29 cellular contexts compared by ENCODE assay signal in genomic region chr2:171315781-171316180, GRCh38.
A peak's percentile ranks its signal among the peaks of the same experiment; 100 is the strongest.
DNase-seq lines count a peak whose midpoint lies in the region; ATAC-seq and TF ChIP-seq lines count a peak whose summit lies in the region.
"Had no signal": no experiment of that assay in that cellular context is flagged by ENCODE, and none has a peak within 500 bp of the region (broad histone marks: within the 10 kb centered on the region; RNA-seq: fewer than 3 reads in every experiment).

No MANE protein-coding gene starts in this region.

- H3K9ac ChIP-seq in H9 (ENCODE audit: extremely low read depth, insufficient read length, low read length), result peak overlapping the region; percentile 26
- no peak overlapping the region for H3K9ac ChIP-seq in endodermal cell (ENCODE audit: extremely low read depth, low read length, poor library complexity, severe bottlenecking)
- H3K9ac ChIP-seq in neural progenitor cell, result no peak overlapping the region

- H3K56ac ChIP-seq in H9 (ENCODE audit: insufficient read length, low read depth, low read length), result no peak overlapping the region

- no peak for DNase-seq in H9
- DNase-seq in endodermal cell, result no peak
- no peak for DNase-seq in neural progenitor cell (ENCODE audit: low spot score)
- DNase-seq in cardiac septum (ENCODE audit: low spot score), result no peak
- DNase-seq in vagina (ENCODE audit: extremely low spot score in 2 of 2), result no peak
- DNase-seq: activated CD4-positive, alpha-beta T cell treated with anti-CD3 and anti-CD28 coated beads, Interleukin-2, amount 50 U/mL, for 1 hour; activated CD4-positive, CD25-positive, alpha-beta regulatory T cell; activated CD8-positive, alpha-beta memory T cell treated with anti-CD3 and anti-CD28 coated beads, Interleukin-2, amount 10 ng/mL, durations not matched to agents 7 days and 5 days; activated naive CD4-positive, alpha-beta T cell; AML-193; CD4-positive, alpha-beta T cell; effector CD4-positive, alpha-beta T cell; islet precursor cell; left ventricle myocardium inferior; NCI-H1048; NCI-H1694 treated with DMSO at 0.1 percent for 48 hours; NCI-H2171; NCI-H510A treated with DMSO at 0.1 percent for 48 hours; OCI-M1; stimulated activated naive CD8-positive, alpha-beta T cell treated with anti-CD3 and anti-CD28 coated beads, Interleukin-15, amount 100 ng/mL, for 72 hours; tibial artery had no signal

- peak overlapping the region; percentile 22 to 28; a peak in 3 of 5 replicates for H3K4me3 Mint-ChIP-seq in H9
- H3K4me3 Mint-ChIP-seq in endodermal cell, result peak overlapping the region; percentile 1
- no peak overlapping the region for H3K4me3 Mint-ChIP-seq in neural progenitor cell
- H3K4me3 Mint-ChIP-seq: activated CD8-positive, alpha-beta memory T cell treated with anti-CD3 and anti-CD28 coated beads, Interleukin-2, amount 10 ng/mL, durations not matched to agents 7 days and 5 days; CD4-positive, alpha-beta T cell; stimulated activated naive CD8-positive, alpha-beta T cell treated with anti-CD3 and anti-CD28 coated beads, Interleukin-15, amount 100 ng/mL, for 72 hours had no signal

- H2BK120ac ChIP-seq in H9 (ENCODE audit: low read depth, low read length, poor library complexity, severe bottlenecking), result peak overlapping the region; percentile 29

- no peak for ATAC-seq in HG03175 (IDR thresholded peaks at IDR 0.05; ENCODE audit: unreplicated experiment)
- no peak for ATAC-seq in HG02970 (IDR thresholded peaks at IDR 0.05; ENCODE audit: low FRiP score, unreplicated experiment)
- ATAC-seq: A549; activated CD8-positive, alpha-beta memory T cell treated with anti-CD3 and anti-CD28 coated beads, Interleukin-2, amount 10 ng/mL, durations not matched to agents 7 days and 5 days; stimulated activated naive CD8-positive, alpha-beta T cell treated with anti-CD3 and anti-CD28 coated beads, Interleukin-15, amount 100 ng/mL, for 72 hours had no signal

- H3K23ac ChIP-seq in H9 (ENCODE audit: insufficient read length, low read depth, low read length), result no peak overlapping the region

- H3K27me3 ChIP-seq in H9 (ENCODE audit: insufficient read depth, low read length) (no peaks in the 10 kb centered on the region), endodermal cell (ENCODE audit: control insufficient read depth, insufficient read depth, low read length, poor library complexity, severe bottlenecking) (peaks cover 29% of the 10 kb centered on the region), neural progenitor cell (no peaks in the 10 kb centered on the region), vagina (no peaks in the 10 kb centered on the region)
- H3K27me3 ChIP-seq: right atrium auricular region, SJSA1, tibial artery had no signal

- H3K4ac ChIP-seq in H9 (ENCODE audit: low read depth, low read length), result no peak overlapping the region; the same call in 1 of the 2 replicates

- H3K4me1 ChIP-seq in H9 (ENCODE audit: insufficient read depth, low read length) (peaks cover 19% of the 10 kb centered on the region), endodermal cell (ENCODE audit: control insufficient read depth, insufficient read depth, low read length) (peaks cover 20% of the 10 kb centered on the region), neural progenitor cell (peaks cover 57% of the 10 kb centered on the region), vagina (peaks cover 9% of the 10 kb centered on the region)
- H3K4me1 ChIP-seq: A549, SJSA1 had no signal

- peaks cover 69 to 70% of the 10 kb centered on the region in 2 experiments for H3K4me1 Mint-ChIP-seq in H9
- peaks cover 58% of the 10 kb centered on the region for H3K4me1 Mint-ChIP-seq in endodermal cell
- peaks cover 29% of the 10 kb centered on the region for H3K4me1 Mint-ChIP-seq in neural progenitor cell

- H3K27ac ChIP-seq in H9 (ENCODE audit: insufficient read length, low read depth, low read length), result peak overlapping the region; percentile 99
- peak overlapping the region; percentile 73 for H3K27ac ChIP-seq in VCaP
- H3K27ac ChIP-seq in endodermal cell (ENCODE audit: low read depth, low read length), result no peak overlapping the region
- H3K27ac ChIP-seq in neural progenitor cell, result no peak overlapping the region
- no peak overlapping the region for H3K27ac ChIP-seq in vagina
- H3K27ac ChIP-seq: A549, left ventricle myocardium inferior, right atrium auricular region, RWPE1, SJSA1, tibial artery had no signal

- H2BK12ac ChIP-seq in H9 (ENCODE audit: insufficient read length, low read depth, low read length), result peak overlapping the region; percentile 28

- no peak overlapping the region for H2BK15ac ChIP-seq in H9 (ENCODE audit: low read depth, low read length)

- H4K5ac ChIP-seq in H9 (ENCODE audit: insufficient read length, low read depth, low read length), result no peak overlapping the region

- H4K20me1 ChIP-seq in H9 (ENCODE audit: control insufficient read depth, insufficient read depth, insufficient read length) (no peaks in the 10 kb centered on the region), neural progenitor cell (ENCODE audit: low read depth) (peaks cover 18% of the 10 kb centered on the region)

- H3K18ac ChIP-seq in H9 (ENCODE audit: insufficient read length, low read depth, low read length), result peak overlapping the region; percentile 39

- H3F3A ChIP-seq in neural progenitor cell (ENCODE audit: low read depth), result peaks cover 57% of the 10 kb centered on the region

- H3K14ac ChIP-seq in H9 (ENCODE audit: insufficient read depth, low read length), result peak overlapping the region; percentile 8; the same call in 1 of the 2 replicates

- no peak for TF ChIP-seq CTCF in H9 (conservative IDR thresholded peaks at IDR 0.05)
- TF ChIP-seq CTCF in VCaP (conservative IDR thresholded peaks at IDR 0.05), result no peak
- TF ChIP-seq CTCF in endodermal cell (conservative IDR thresholded peaks at IDR 0.05), result no peak
- no peak for TF ChIP-seq CTCF in neural progenitor cell (IDR thresholded peaks at IDR 0.05)
- TF ChIP-seq CTCF in vagina (IDR thresholded peaks at IDR 0.05), result no peak

- H3K9me3 ChIP-seq in H9 (ENCODE audit: control insufficient read depth, low read depth, low read length), result peaks cover 15% of the 10 kb centered on the region
- peaks cover 26% of the 10 kb centered on the region for H3K9me3 ChIP-seq in endodermal cell (ENCODE audit: control insufficient read depth, low read length)
- peaks cover 7% of the 10 kb centered on the region for H3K9me3 ChIP-seq in neural progenitor cell (ENCODE audit: low read depth)
- peaks cover 4% of the 10 kb centered on the region for H3K9me3 ChIP-seq in vagina
- H3K9me3 ChIP-seq: SJSA1 had no signal

- no peak overlapping the region for H4K8ac ChIP-seq in H9 (replicated peaks; ENCODE audit: insufficient read length, low read depth, low read length)

- no peak overlapping the region for H2BK20ac ChIP-seq in H9 (ENCODE audit: low read depth, low read length, poor library complexity, severe bottlenecking)

- no peak overlapping the region for H2AFZ ChIP-seq in H9 (ENCODE audit: low read length)
- H2AFZ ChIP-seq in neural progenitor cell (replicated peaks), result no peak overlapping the region

- H3K27me3 Mint-ChIP-seq in H9 (ENCODE audit: low read depth) (peaks cover 3% of the 10 kb centered on the region; the same call in 1 of the 2 replicates), endodermal cell (ENCODE audit: insufficient read depth) (peaks cover 38% of the 10 kb centered on the region), neural progenitor cell (ENCODE audit: insufficient read depth, low read depth) (no peaks in the 10 kb centered on the region)
- H3K27me3 Mint-ChIP-seq: activated CD8-positive, alpha-beta memory T cell treated with anti-CD3 and anti-CD28 coated beads, Interleukin-2, amount 10 ng/mL, durations not matched to agents 7 days and 5 days; CD4-positive, alpha-beta T cell; stimulated activated naive CD8-positive, alpha-beta T cell treated with anti-CD3 and anti-CD28 coated beads, Interleukin-15, amount 100 ng/mL, for 72 hours had no signal

- no peak for TF ChIP-seq POLR2A in vagina (IDR thresholded peaks at IDR 0.05)

- H3K36me3 ChIP-seq in endodermal cell (ENCODE audit: control insufficient read depth, insufficient read depth, low read length) (no peaks in the 10 kb centered on the region), neural progenitor cell (no peaks in the 10 kb centered on the region), vagina (no peaks in the 10 kb centered on the region)
- H3K36me3 ChIP-seq: right atrium auricular region, tibial artery had no signal

- H3K79me2 ChIP-seq in H9 (ENCODE audit: insufficient read depth, low read length) (no peaks in the 10 kb centered on the region), neural progenitor cell (ENCODE audit: low read depth) (no peaks in the 10 kb centered on the region)

- no peak overlapping the region for H2AK5ac ChIP-seq in H9 (ENCODE audit: insufficient read length, low read length)

- no peak overlapping the region for H4K91ac ChIP-seq in H9 (ENCODE audit: insufficient read length, low read depth, low read length)

- no CpG with 5 or more reads among the region's 3 CpGs for WGBS in H9 (ENCODE audit: extremely low coverage, insufficient read length, low lambda C conversion rate)
- 34 to 58% methylated on average over 2 to 3 of the region's 3 CpGs for WGBS in endodermal cell (ENCODE audit: insufficient coverage in 1 of 2, insufficient read length in 1 of 2), 2 experiments

- H3K4me3 ChIP-seq in endodermal cell (ENCODE audit: low read length) (peak overlapping the region; percentile 61), neural progenitor cell (peak overlapping the region; percentile 18), vagina (no peak overlapping the region)
- H3K4me3 ChIP-seq: A549, left ventricle myocardium inferior, right atrium auricular region, SJSA1, smooth muscle cell, tibial artery had no signal

- H2BK5ac ChIP-seq in H9 (ENCODE audit: insufficient read length, low read length), result peak overlapping the region; percentile 92

- H3K27ac Mint-ChIP-seq in H9 (peak overlapping the region; percentile 98 to 100 (median 100)), endodermal cell (peak overlapping the region; percentile 71), neural progenitor cell (no peak overlapping the region)
- H3K27ac Mint-ChIP-seq: activated CD8-positive, alpha-beta memory T cell treated with anti-CD3 and anti-CD28 coated beads, Interleukin-2, amount 10 ng/mL, durations not matched to agents 7 days and 5 days; CD4-positive, alpha-beta T cell had no signal

- no peak overlapping the region for H3T11ph ChIP-seq in H9 (ENCODE audit: low read length)

- H3K36me3 Mint-ChIP-seq in H9 (ENCODE audit: insufficient read depth in 1 of 3, low read depth in 3 of 3), result peaks cover 26 to 36% (median 28%) of the 10 kb centered on the region in 3 experiments
- H3K36me3 Mint-ChIP-seq in endodermal cell (ENCODE audit: low read depth), result peaks cover 26% of the 10 kb centered on the region
- peaks cover 13% of the 10 kb centered on the region for H3K36me3 Mint-ChIP-seq in neural progenitor cell

- no peaks in the 10 kb centered on the region for H3K23me2 ChIP-seq in H9 (ENCODE audit: insufficient read length, low read depth, low read length, poor library complexity, severe bottlenecking)

- peaks cover 30 to 31% of the 10 kb centered on the region in 2 experiments for H3K9me3 Mint-ChIP-seq in H9
- peaks cover 31% of the 10 kb centered on the region for H3K9me3 Mint-ChIP-seq in endodermal cell
- H3K9me3 Mint-ChIP-seq in neural progenitor cell, result peaks cover 18% of the 10 kb centered on the region

- no peaks in the 10 kb centered on the region for H3K79me1 ChIP-seq in H9 (ENCODE audit: insufficient read depth, low read depth, low read length, poor library complexity, severe bottlenecking)

- H3K4me2 ChIP-seq in H9 (ENCODE audit: insufficient read depth, insufficient read length, low read length), result peak overlapping the region; percentile 32
- H3K4me2 ChIP-seq in neural progenitor cell, result peak overlapping the region; percentile 71
- H3K4me2 ChIP-seq: A549, smooth muscle cell had no signal

- intact Hi-C loops in cardiac septum (cut with DNase I) (no loop called here), vagina (cut with DNase I) (no loop called here)

Comparison
In these comparisons a context has a peak if more than half of its experiments do, and no peak if none do; other contexts are left out.
1. H3K27ac ChIP-seq: peak in H9 (single experiment) and VCaP (single experiment); none in endodermal cell (single experiment), neural progenitor cell (single experiment) and vagina (single experiment).
2. H3K4me3 ChIP-seq: peak in endodermal cell (single experiment) and neural progenitor cell (single experiment); none in vagina (0 of 2).